ENCODE assay signal across 10 cellular contexts in the genomic region with DNA sequence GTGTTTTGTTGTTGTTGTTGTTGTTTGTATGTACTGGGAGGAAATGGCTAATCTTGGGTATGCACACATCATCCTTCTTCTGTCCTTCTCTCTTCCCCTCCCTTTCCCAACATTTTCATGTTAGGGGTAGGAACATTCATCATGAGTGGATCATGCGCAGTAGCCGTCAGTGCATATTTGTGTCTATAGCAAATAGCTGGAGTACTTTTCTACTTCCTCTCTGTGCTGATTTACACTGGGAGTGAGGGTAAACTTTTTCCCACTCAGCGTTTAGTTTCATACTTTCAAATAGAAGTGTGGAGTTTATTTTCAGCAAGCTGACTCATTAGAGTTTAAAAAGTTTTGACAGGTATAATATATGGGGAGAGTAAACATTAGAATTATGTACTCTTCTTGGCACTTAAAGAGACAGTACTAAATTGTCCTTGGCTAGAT.
DNase-seq lines count a peak whose midpoint lies in the region; ATAC-seq and TF ChIP-seq lines count a peak whose summit lies in the region.
"Had no signal": no experiment of that assay in that cellular context is flagged by ENCODE, and none has a peak within 500 bp of the region (broad histone marks: within the 10 kb centered on the region; RNA-seq: fewer than 3 reads in every experiment).

No MANE protein-coding gene starts in this region.

- CTCF ChIA-PET in activated naive CD4-positive, alpha-beta T cell treated with anti-CD3 and anti-CD28 coated beads for 36 hours (lab: Charles Lee): no interaction called here

- peaks cover 5% of the 10 kb centered on the region for H3K4me1 Mint-ChIP-seq in activated naive CD4-positive, alpha-beta T cell treated with anti-CD3 and anti-CD28 coated beads for 36 hours (ENCODE audit: low read depth)

- no peaks in the 10 kb centered on the region for H3K36me3 ChIP-seq in body of pancreas (replicated peaks in 1 of 2; ENCODE audit: insufficient read depth in 1 of 2, low read depth in 2 of 2)
- H3K36me3 ChIP-seq in smooth muscle cell (ENCODE audit: low read depth): no peaks in the 10 kb centered on the region

- H3K27ac ChIP-seq in body of pancreas: peak overlapping the region; percentile 76 to 95 (median 86)
- peak overlapping the region; percentile 82 for H3K27ac ChIP-seq in smooth muscle cell (ENCODE audit: low read depth)

- H3K79me2 ChIP-seq in smooth muscle cell (ENCODE audit: low read depth): peaks cover 11% of the 10 kb centered on the region

- no peak for TF ChIP-seq CTCF in body of pancreas (IDR thresholded peaks at IDR 0.05)
- TF ChIP-seq CTCF in smooth muscle cell (IDR thresholded peaks at IDR 0.05; ENCODE audit: borderline replicate concordance, insufficient read depth, poor library complexity, severe bottlenecking): no peak

- H3K4me3 ChIP-seq in body of pancreas (peak overlapping the region in 1 of 2 donors; percentile 4), smooth muscle cell (peak overlapping the region; percentile 88)

- H3K4me3 Mint-ChIP-seq in activated naive CD4-positive, alpha-beta T cell treated with anti-CD3 and anti-CD28 coated beads for 36 hours: no peak overlapping the region

- no peaks in the 10 kb centered on the region for H3K36me3 Mint-ChIP-seq in activated naive CD4-positive, alpha-beta T cell treated with anti-CD3 and anti-CD28 coated beads for 36 hours (ENCODE audit: low read depth)

- intact Hi-C loops in body of pancreas (cut with DNase I): no loop called here
- intact Hi-C loops in activated naive CD4-positive, alpha-beta T cell treated with anti-CD3 and anti-CD28 coated beads for 36 hours (cut with micrococcal nuclease): no loop called here

- H4K20me1 ChIP-seq in smooth muscle cell (ENCODE audit: low read depth): no peaks in the 10 kb centered on the region

- WGBS in body of pancreas, 2 donors: 2% methylated on average over 3 of the region's 3 CpGs
- WGBS in smooth muscle cell (ENCODE audit: low lambda C conversion rate): 24% methylated on average over 3 of the region's 3 CpGs

- H3K27me3 ChIP-seq in body of pancreas: no peaks in the 10 kb centered on the region
- peaks cover 8% of the 10 kb centered on the region for H3K27me3 ChIP-seq in smooth muscle cell (ENCODE audit: low read depth)

- H3K9me3 Mint-ChIP-seq in activated naive CD4-positive, alpha-beta T cell treated with anti-CD3 and anti-CD28 coated beads for 36 hours: no peaks in the 10 kb centered on the region

- peaks cover 48% of the 10 kb centered on the region for H3K27me3 Mint-ChIP-seq in activated naive CD4-positive, alpha-beta T cell treated with anti-CD3 and anti-CD28 coated beads for 36 hours (ENCODE audit: low read depth)

- DNase-seq in GM04503 (ENCODE audit: low read depth) (peak; percentile 78), body of pancreas (peak; percentile 43 to 65 (median 58)), iris pigment epithelial cell (ENCODE audit: low read depth) (peak; percentile 66), smooth muscle cell (lab: John Stamatoyannopoulos, UW; ENCODE audit: unreplicated experiment) (no peak), occipital lobe (lab: John Stamatoyannopoulos, UW) (no peak)
- DNase-seq in activated naive CD4-positive, alpha-beta T cell treated with anti-CD3 and anti-CD28 coated beads for 36 hours: no peak
- DNase-seq: activated naive CD4-positive, alpha-beta T cell treated with Interleukin-2 at 50 U/mL for 16 hours; DMS79 had no signal

- H3K9me3 ChIP-seq in body of pancreas: no peaks in the 10 kb centered on the region
- H3K9me3 ChIP-seq in smooth muscle cell (replicated peaks; ENCODE audit: low read depth): no peaks in the 10 kb centered on the region

- peak overlapping the region; percentile 95 for H3K4me2 ChIP-seq in smooth muscle cell

- no peak overlapping the region for H3K27ac Mint-ChIP-seq in activated naive CD4-positive, alpha-beta T cell treated with anti-CD3 and anti-CD28 coated beads for 36 hours

- no peaks in the 10 kb centered on the region for H3F3A ChIP-seq in smooth muscle cell (ENCODE audit: low read depth)

- ATAC-seq in body of pancreas (peak; percentile 44), HG03025 (IDR thresholded peaks at IDR 0.05; ENCODE audit: low FRiP score, unreplicated experiment) (no peak), GM21528 (IDR thresholded peaks at IDR 0.05; ENCODE audit: low FRiP score, unreplicated experiment) (no peak)

- H3K4me1 ChIP-seq in body of pancreas (peaks cover 31% of the 10 kb centered on the region), smooth muscle cell (ENCODE audit: low read depth) (peaks cover 23% of the 10 kb centered on the region)

- H2AFZ ChIP-seq in smooth muscle cell (ENCODE audit: low read depth): peak overlapping the region; percentile 40

- H3K9ac ChIP-seq in smooth muscle cell (ENCODE audit: low read depth): peak overlapping the region; percentile 63

- peak in 2 of 3 donors; percentile 38 to 53 for TF ChIP-seq POLR2A in body of pancreas (IDR thresholded peaks at IDR 0.05)

Comparison
In these comparisons a context has a peak if more than half of its experiments do, and no peak if none do; other contexts are left out.
1. DNase-seq: peak in GM04503 (single experiment), body of pancreas (4 of 4) and iris pigment epithelial cell (single experiment); none in smooth muscle cell (single experiment), activated naive CD4-positive, alpha-beta T cell treated with anti-CD3 and anti-CD28 coated beads for 36 hours (single experiment) and occipital lobe (single experiment).